ENCODE assay signal across 22 cellular contexts in the genomic region with DNA sequence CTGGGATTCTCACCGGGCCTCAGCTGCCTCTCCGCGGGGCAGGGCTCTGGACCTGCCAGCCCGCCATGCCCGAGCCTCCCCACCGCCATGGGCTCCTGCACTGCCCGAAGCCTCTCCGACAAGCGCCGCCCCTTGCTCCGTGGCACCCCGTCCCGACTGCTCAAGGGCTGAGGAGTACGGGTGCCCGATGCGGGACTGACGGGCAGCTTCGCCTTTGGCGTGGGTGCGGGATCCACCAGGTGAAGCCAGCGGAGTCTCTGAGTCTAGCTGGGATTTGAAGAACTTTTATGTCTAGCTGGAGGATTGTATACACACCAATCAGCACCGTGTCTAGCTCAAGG.
"Had no signal": no experiment of that assay in that cellular context is flagged by ENCODE, and none has a peak within 500 bp of the region (broad histone marks: within the 10 kb centered on the region; RNA-seq: fewer than 3 reads in every experiment).

No MANE protein-coding gene starts in this region.

- H3K9ac ChIP-seq: neural progenitor cell, parathyroid adenoma had no signal

- H3K36me3 ChIP-seq: neural progenitor cell, neutrophil, ovary, right lobe of liver, sigmoid colon, stomach, tibial artery, transverse colon, upper lobe of right lung, uterus had no signal

- H3K4me1 ChIP-seq: parathyroid adenoma had no signal

- H3K27me3 ChIP-seq: neural progenitor cell, neutrophil, ovary, right lobe of liver, sigmoid colon, stomach, tibial artery, transverse colon, upper lobe of right lung, uterus had no signal

- H3K4me3 ChIP-seq: neural progenitor cell, ovary, psoas muscle, right lobe of liver, sigmoid colon, stomach, tibial artery, transverse colon, upper lobe of right lung, uterus had no signal

- H3K79me2 ChIP-seq: parathyroid adenoma had no signal

- H2AFZ ChIP-seq: neural progenitor cell, parathyroid adenoma had no signal

- H3K9me3 ChIP-seq: neutrophil, ovary, psoas muscle, right lobe of liver, sigmoid colon, stomach, tibial artery, transverse colon, upper lobe of right lung, uterus had no signal

- H3K4me2 ChIP-seq: neural progenitor cell had no signal

- H3K27ac ChIP-seq: neural progenitor cell, neutrophil, ovary, parathyroid adenoma, psoas muscle, right lobe of liver, sigmoid colon, stomach, tibial artery, transverse colon, upper lobe of right lung, uterus had no signal

- DNase-seq: naive thymus-derived CD4-positive, alpha-beta T cell; natural killer cell; nucleus accumbens; ovary; psoas muscle; right lobe of liver; sigmoid colon; small intestine; stimulated activated CD4-positive, alpha-beta T cell treated with anti-CD3 and anti-CD28 coated beads, Interleukin-15, amount 100 ng/mL, for 24 hours; stimulated activated CD4-positive, alpha-beta T cell treated with anti-CD3 and anti-CD28 coated beads, Interleukin-2, amount 100 ng/mL, for 24 hours; stimulated activated CD4-positive, alpha-beta T cell treated with anti-CD3 and anti-CD28 coated beads, Interleukin-2, amount 100 ng/mL, for 48 hours; stimulated activated CD4-positive, alpha-beta T cell treated with anti-CD3 and anti-CD28 coated beads, Interleukin-4, amount 100 ng/mL, for 24 hours; stimulated activated naive B cell treated with anti-CD40 and anti-IgM and Interleukin-4, amounts not matched to agents 10 μg/mL and 1 μg/mL and 100 μg/mL, for 72 hours; stimulated activated naive CD4-positive, alpha-beta T cell treated with Interleukin-2 at 50 U/mL for 16 hours; stomach; tibial artery; transverse colon; upper lobe of right lung; uterus had no signal
